8 cellular contexts compared by ENCODE assay signal in genomic region chr4:102759835-102760644, GRCh38. TPM values are rescaled to one million over a fixed set of nuclear protein-coding genes. Genes with fewer than 3 reads are reported as not detected.
A peak's percentile ranks its signal among the peaks of the same experiment; 100 is the strongest.
DNase-seq lines count a peak whose midpoint lies in the region; ATAC-seq, FAIRE-seq and TF ChIP-seq lines count a peak whose summit lies in the region.

No MANE protein-coding gene starts in this region.

- TF ChIP-seq POLR2A in spleen (IDR thresholded peaks at IDR 0.05) = peak in 1 of 3 donors; percentile 15

- H3K27ac ChIP-seq in spleen = peak overlapping the region; percentile 91 to 99 (median 96)

- WGBS in spleen, 5 donors = 2 to 4% (median 3%) methylated on average over 23 to 25 of the region's 25 CpGs

- intact Hi-C loops in spleen (cut with DNase I; ENCODE audit: low total_unique reads) = loop anchor here (10.0 kb wide), 1 partner anchor 55 kb away; no protein-coding TSS in a partner anchor

- no peaks in the 10 kb centered on the region for H3K36me3 ChIP-seq in bronchial epithelial cell (ENCODE audit: control insufficient read depth, insufficient read depth, low read length)
- no peaks in the 10 kb centered on the region for H3K36me3 ChIP-seq in spleen

- TF ChIP-seq CTCF in bronchial epithelial cell (IDR thresholded peaks at IDR 0.05; ENCODE audit: insufficient read depth, low read length, severe bottlenecking) (no peak), spleen (IDR thresholded peaks at IDR 0.05 in 8 of 11, conservative IDR thresholded peaks at IDR 0.05 in 3 of 11) (no peak)

- DNase-seq in EH (ENCODE audit: low read depth) = peak; percentile 54
- peak; percentile 42 for DNase-seq in RPMI8226
- DNase-seq in bronchial epithelial cell (ENCODE audit: low read depth) = peak; percentile 50
- peak; percentile 60 for DNase-seq in islet precursor cell
- no peak for DNase-seq in spleen
- no peak for DNase-seq in D341Med (ENCODE audit: low spot score)

- H3K4me3 ChIP-seq in bronchial epithelial cell (ENCODE audit: low read depth, low read length) = peak overlapping the region; percentile 80
- peak overlapping the region; percentile 88 to 98 (median 93) for H3K4me3 ChIP-seq in spleen

- no peak for FAIRE-seq in bronchial epithelial cell (lab: Jason Lieb, UNC)

- H3K4me1 ChIP-seq in spleen = peaks cover 7 to 56% (median 32%) of the 10 kb centered on the region in 6 donors

- ATAC-seq in GM19395 (IDR thresholded peaks at IDR 0.05; ENCODE audit: unreplicated experiment) = peak; percentile 66
- peak; percentile 61 for ATAC-seq in HG03354 (IDR thresholded peaks at IDR 0.05; ENCODE audit: poor library complexity, severe bottlenecking, unreplicated experiment)

- H3K27me3 ChIP-seq in bronchial epithelial cell (ENCODE audit: control insufficient read depth, insufficient read depth, low read length) (no peaks in the 10 kb centered on the region), spleen (replicated peaks in 1 of 7) (no peaks in the 10 kb centered on the region)

- H3K9me3 ChIP-seq in spleen = peaks cover 0 to 3% (median 0%) of the 10 kb centered on the region in 8 donors

RNA-seq across cellular contexts. Expression of gene MANBA, which starts 0.7 kb away (rescaled TPM):
- total RNA-seq in bronchial epithelial cell = 56.2 and 60.3 TPM in 2 replicates
- total RNA-seq in spleen = 100 to 1,000 TPM in 1 of 7 donors, 10 to 100 TPM in 6; 42.9 to 112 (median 57.7) TPM
- polyA plus RNA-seq in spleen = 10 to 100 TPM; 15.7 to 37.1 (median 25.9) TPM

Comparison
In these comparisons a context has a peak if more than half of its experiments do, and no peak if none do; other contexts are left out.
1. DNase-seq: peak in EH (single experiment), RPMI8226 (single experiment), bronchial epithelial cell (single experiment) and islet precursor cell (single experiment); none in spleen (single experiment) and D341Med (single experiment).